In genomic region chr11:12604557-12605105, GRCh38 we compare ENCODE assay signal across 29 cellular contexts.
"Had no signal": no experiment of that assay in that cellular context is flagged by ENCODE, and none has a peak within 500 bp of the region (broad histone marks: within the 10 kb centered on the region; RNA-seq: fewer than 3 reads in every experiment).

No MANE protein-coding gene starts in this region.

- H3K4me3 Mint-ChIP-seq: activated CD4-positive, alpha-beta memory T cell treated with anti-CD3 and anti-CD28 coated beads for 36 hours; activated naive CD4-positive, alpha-beta T cell treated with anti-CD3 and anti-CD28 coated beads, Interleukin-2, amount 50 U/mL, for 24 hours; activated naive CD8-positive, alpha-beta T cell treated with anti-CD3 and anti-CD28 coated beads, Interleukin-2, amount 50 U/mL, for 24 hours; central memory CD8-positive, alpha-beta T cell; natural killer cell treated with Interleukin-12 subunit alpha and Interleukin-12 subunit beta and Interleukin-15 and Interleukin-18, amount 100 ng/mL, for 72 hours; T-helper 1 cell treated with Interleukin-12 subunit alpha and Interleukin-12 subunit beta and Interleukin-4 antibody, amounts not matched to agents 30 μg/mL and 1 μg/mL, for 36 hours had no signal

- ATAC-seq: activated naive CD8-positive, alpha-beta T cell treated with anti-CD3 and anti-CD28 coated beads, Interleukin-2, amount 50 U/mL, for 24 hours; left cardiac atrium; natural killer cell treated with Interleukin-12 subunit alpha and Interleukin-12 subunit beta and Interleukin-15 and Interleukin-18, amount 100 ng/mL, for 72 hours; right cardiac atrium; upper lobe of right lung had no signal

- H3K36me3 ChIP-seq: breast epithelium, esophagus muscularis mucosa, spleen, suprapubic skin, tibial artery, upper lobe of right lung had no signal

- FAIRE-seq: colon, keratinocyte, TTC549 had no signal

- H3K4me3 ChIP-seq: breast epithelium, esophagus muscularis mucosa, spleen, suprapubic skin, tibial artery, upper lobe of right lung had no signal

- H3K9me3 Mint-ChIP-seq: activated naive CD4-positive, alpha-beta T cell treated with anti-CD3 and anti-CD28 coated beads, Interleukin-2, amount 50 U/mL, for 24 hours; activated naive CD8-positive, alpha-beta T cell treated with anti-CD3 and anti-CD28 coated beads, Interleukin-2, amount 50 U/mL, for 24 hours; activated T-helper 2 cell treated with anti-CD3 and anti-CD28 coated beads, Interferon-gamma antibody, Interleukin-2, Interleukin-4, amounts not matched to agents 10 μg/mL and 5 μg/mL and 100 μg/mL, durations not matched to agents 14 hours and 24 hours and 36 hours; natural killer cell treated with Interleukin-12 subunit alpha and Interleukin-12 subunit beta and Interleukin-15 and Interleukin-18, amount 100 ng/mL, for 72 hours; T-helper 1 cell treated with Interleukin-12 subunit alpha and Interleukin-12 subunit beta and Interleukin-4 antibody, amounts not matched to agents 30 μg/mL and 1 μg/mL, for 36 hours had no signal

- H3K27ac ChIP-seq: breast epithelium, esophagus muscularis mucosa, spleen, suprapubic skin, tibial artery, upper lobe of right lung, VCaP had no signal

- H3K9me3 ChIP-seq: breast epithelium, esophagus muscularis mucosa, suprapubic skin, tibial artery, upper lobe of right lung had no signal

- H3K36me3 Mint-ChIP-seq: activated CD4-positive, alpha-beta memory T cell treated with anti-CD3 and anti-CD28 coated beads for 36 hours; natural killer cell treated with Interleukin-12 subunit alpha and Interleukin-12 subunit beta and Interleukin-15 and Interleukin-18, amount 100 ng/mL, for 72 hours had no signal

- H3K27me3 ChIP-seq: breast epithelium, esophagus muscularis mucosa, spleen, suprapubic skin, tibial artery, upper lobe of right lung had no signal

- H3K4me1 Mint-ChIP-seq: activated naive CD4-positive, alpha-beta T cell treated with anti-CD3 and anti-CD28 coated beads, Interleukin-2, amount 50 U/mL, for 24 hours; activated naive CD8-positive, alpha-beta T cell treated with anti-CD3 and anti-CD28 coated beads, Interleukin-2, amount 50 U/mL, for 24 hours; central memory CD8-positive, alpha-beta T cell had no signal

- H3K4me1 ChIP-seq: breast epithelium, esophagus muscularis mucosa, tibial artery, upper lobe of right lung had no signal

- H3K27ac Mint-ChIP-seq: activated CD4-positive, alpha-beta memory T cell treated with anti-CD3 and anti-CD28 coated beads for 36 hours; activated naive CD4-positive, alpha-beta T cell treated with anti-CD3 and anti-CD28 coated beads, Interleukin-2, amount 50 U/mL, for 24 hours; activated naive CD8-positive, alpha-beta T cell treated with anti-CD3 and anti-CD28 coated beads, Interleukin-2, amount 50 U/mL, for 24 hours; activated T-helper 2 cell treated with anti-CD3 and anti-CD28 coated beads, Interferon-gamma antibody, Interleukin-2, Interleukin-4, amounts not matched to agents 10 μg/mL and 5 μg/mL and 100 μg/mL, durations not matched to agents 14 hours and 24 hours and 36 hours; natural killer cell treated with Interleukin-12 subunit alpha and Interleukin-12 subunit beta and Interleukin-15 and Interleukin-18, amount 100 ng/mL, for 72 hours; T-helper 1 cell treated with Interleukin-12 subunit alpha and Interleukin-12 subunit beta and Interleukin-4 antibody, amounts not matched to agents 30 μg/mL and 1 μg/mL, for 36 hours had no signal

- DNase-seq: activated CD4-positive, alpha-beta memory T cell treated with anti-CD3 and anti-CD28 coated beads for 36 hours; activated CD4-positive, alpha-beta T cell treated with anti-CD3 and anti-CD28 coated beads for 4 hours; activated naive CD8-positive, alpha-beta T cell treated with anti-CD3 and anti-CD28 coated beads, Interleukin-2, amount 50 U/mL, for 24 hours; activated T-cell treated with anti-CD3 and anti-CD28 coated beads, Interleukin-2, amount 50 U/mL, for 48 hours; amygdala; dermis blood vessel endothelial cell; effector CD4-positive, alpha-beta T cell; head of caudate nucleus; hippocampal formation; left cardiac atrium; posterior cingulate gyrus; right cardiac atrium; spleen; stimulated activated naive CD4-positive, alpha-beta T cell; T-helper 9 cell; tibial artery; upper lobe of right lung had no signal
